ENCODE assay signal across 26 cellular contexts in genomic region chr3:181133832-181134231, GRCh38.
"Had no signal": no experiment of that assay in that cellular context is flagged by ENCODE, and none has a peak within 500 bp of the region (broad histone marks: within the 10 kb centered on the region; RNA-seq: fewer than 3 reads in every experiment).

No MANE protein-coding gene starts in this region.

- DNase-seq: dorsolateral prefrontal cortex; effector CD4-positive, alpha-beta T cell; foreskin fibroblast; heart left ventricle; hippocampal formation; left cardiac atrium; left lung; mesenchymal stem cell; mucosa of descending colon; naive B cell; right lobe of liver; stimulated activated CD4-positive, alpha-beta T cell treated with anti-CD3 and anti-CD28 coated beads, Interleukin-12 subunit alpha, Interleukin-12 subunit beta, amount 100 ng/mL, for 4 hours; stimulated activated CD4-positive, alpha-beta T cell treated with anti-CD3 and anti-CD28 coated beads, Interleukin-1b, Interleukin-23, amount 100 ng/mL, for 48 hours; stimulated activated CD4-positive, alpha-beta T cell treated with anti-CD3 and anti-CD28 coated beads, Interleukin-4, amount 100 ng/mL, for 1 hour; stimulated activated CD8-positive, alpha-beta memory T cell treated with anti-CD3 and anti-CD28 coated beads, Interleukin-4, amount 100 ng/mL, for 48 hours; stimulated activated naive CD4-positive, alpha-beta T cell; stimulated activated naive CD8-positive, alpha-beta T cell treated with anti-CD3 and anti-CD28 coated beads, Interleukin-15, amount 100 ng/mL, for 72 hours; trophoblast cell had no signal

- H3K27ac ChIP-seq: dorsolateral prefrontal cortex, epithelial cell of prostate, gastroesophageal sphincter, heart left ventricle, left lung, neural progenitor cell, parathyroid adenoma, right lobe of liver, suprapubic skin, vagina had no signal

- H3K36me3 ChIP-seq: gastroesophageal sphincter, heart left ventricle, left lung, neural progenitor cell, right lobe of liver, suprapubic skin, vagina had no signal

- H2AFZ ChIP-seq: neural progenitor cell, parathyroid adenoma had no signal

- H3K27me3 ChIP-seq: gastroesophageal sphincter, heart left ventricle, left lung, neural progenitor cell, right lobe of liver, suprapubic skin, vagina had no signal

- H3K9me3 ChIP-seq: heart left ventricle, left lung, mucosa of descending colon, suprapubic skin, vagina had no signal

- FAIRE-seq: islet of Langerhans had no signal

- H3K4me3 ChIP-seq: dorsolateral prefrontal cortex, gastroesophageal sphincter, heart left ventricle, left lung, mucosa of descending colon, neural progenitor cell, right lobe of liver, smooth muscle cell, suprapubic skin, vagina had no signal

- H3K4me2 ChIP-seq: neural progenitor cell, smooth muscle cell had no signal

- H3K79me2 ChIP-seq: parathyroid adenoma had no signal

- H3K4me1 ChIP-seq: gastroesophageal sphincter, heart left ventricle, left lung, parathyroid adenoma, right lobe of liver, suprapubic skin, vagina had no signal
